ENCODE assay signal across 1 cellular context in the genomic region with DNA sequence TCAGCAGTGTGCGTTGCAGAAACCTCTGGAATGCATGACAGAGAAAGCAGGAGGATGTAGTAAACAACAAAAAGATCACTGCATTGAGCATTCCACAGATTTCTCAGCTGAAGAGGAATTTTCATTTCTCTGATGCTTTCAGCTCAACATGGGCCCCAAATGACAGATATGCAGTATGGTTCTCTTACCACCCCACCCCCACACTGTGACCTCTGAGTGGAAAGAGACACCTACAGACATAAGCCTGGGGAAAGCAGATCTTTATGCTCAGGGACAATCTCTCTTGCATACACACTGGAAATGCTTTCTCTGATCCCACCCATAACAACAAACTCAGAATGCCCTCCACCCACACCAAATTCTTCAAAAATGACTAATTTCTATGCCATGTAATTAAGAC.
TF ChIP-seq lines count a peak whose summit lies in the region.

No MANE protein-coding gene starts in this region.

TF ChIP-seq in GM23338, 12 proteins besides CTCF, POLR2A, EP300 and RAD21 (continued from another document):
- TF ChIP-seq, protein P1, sequence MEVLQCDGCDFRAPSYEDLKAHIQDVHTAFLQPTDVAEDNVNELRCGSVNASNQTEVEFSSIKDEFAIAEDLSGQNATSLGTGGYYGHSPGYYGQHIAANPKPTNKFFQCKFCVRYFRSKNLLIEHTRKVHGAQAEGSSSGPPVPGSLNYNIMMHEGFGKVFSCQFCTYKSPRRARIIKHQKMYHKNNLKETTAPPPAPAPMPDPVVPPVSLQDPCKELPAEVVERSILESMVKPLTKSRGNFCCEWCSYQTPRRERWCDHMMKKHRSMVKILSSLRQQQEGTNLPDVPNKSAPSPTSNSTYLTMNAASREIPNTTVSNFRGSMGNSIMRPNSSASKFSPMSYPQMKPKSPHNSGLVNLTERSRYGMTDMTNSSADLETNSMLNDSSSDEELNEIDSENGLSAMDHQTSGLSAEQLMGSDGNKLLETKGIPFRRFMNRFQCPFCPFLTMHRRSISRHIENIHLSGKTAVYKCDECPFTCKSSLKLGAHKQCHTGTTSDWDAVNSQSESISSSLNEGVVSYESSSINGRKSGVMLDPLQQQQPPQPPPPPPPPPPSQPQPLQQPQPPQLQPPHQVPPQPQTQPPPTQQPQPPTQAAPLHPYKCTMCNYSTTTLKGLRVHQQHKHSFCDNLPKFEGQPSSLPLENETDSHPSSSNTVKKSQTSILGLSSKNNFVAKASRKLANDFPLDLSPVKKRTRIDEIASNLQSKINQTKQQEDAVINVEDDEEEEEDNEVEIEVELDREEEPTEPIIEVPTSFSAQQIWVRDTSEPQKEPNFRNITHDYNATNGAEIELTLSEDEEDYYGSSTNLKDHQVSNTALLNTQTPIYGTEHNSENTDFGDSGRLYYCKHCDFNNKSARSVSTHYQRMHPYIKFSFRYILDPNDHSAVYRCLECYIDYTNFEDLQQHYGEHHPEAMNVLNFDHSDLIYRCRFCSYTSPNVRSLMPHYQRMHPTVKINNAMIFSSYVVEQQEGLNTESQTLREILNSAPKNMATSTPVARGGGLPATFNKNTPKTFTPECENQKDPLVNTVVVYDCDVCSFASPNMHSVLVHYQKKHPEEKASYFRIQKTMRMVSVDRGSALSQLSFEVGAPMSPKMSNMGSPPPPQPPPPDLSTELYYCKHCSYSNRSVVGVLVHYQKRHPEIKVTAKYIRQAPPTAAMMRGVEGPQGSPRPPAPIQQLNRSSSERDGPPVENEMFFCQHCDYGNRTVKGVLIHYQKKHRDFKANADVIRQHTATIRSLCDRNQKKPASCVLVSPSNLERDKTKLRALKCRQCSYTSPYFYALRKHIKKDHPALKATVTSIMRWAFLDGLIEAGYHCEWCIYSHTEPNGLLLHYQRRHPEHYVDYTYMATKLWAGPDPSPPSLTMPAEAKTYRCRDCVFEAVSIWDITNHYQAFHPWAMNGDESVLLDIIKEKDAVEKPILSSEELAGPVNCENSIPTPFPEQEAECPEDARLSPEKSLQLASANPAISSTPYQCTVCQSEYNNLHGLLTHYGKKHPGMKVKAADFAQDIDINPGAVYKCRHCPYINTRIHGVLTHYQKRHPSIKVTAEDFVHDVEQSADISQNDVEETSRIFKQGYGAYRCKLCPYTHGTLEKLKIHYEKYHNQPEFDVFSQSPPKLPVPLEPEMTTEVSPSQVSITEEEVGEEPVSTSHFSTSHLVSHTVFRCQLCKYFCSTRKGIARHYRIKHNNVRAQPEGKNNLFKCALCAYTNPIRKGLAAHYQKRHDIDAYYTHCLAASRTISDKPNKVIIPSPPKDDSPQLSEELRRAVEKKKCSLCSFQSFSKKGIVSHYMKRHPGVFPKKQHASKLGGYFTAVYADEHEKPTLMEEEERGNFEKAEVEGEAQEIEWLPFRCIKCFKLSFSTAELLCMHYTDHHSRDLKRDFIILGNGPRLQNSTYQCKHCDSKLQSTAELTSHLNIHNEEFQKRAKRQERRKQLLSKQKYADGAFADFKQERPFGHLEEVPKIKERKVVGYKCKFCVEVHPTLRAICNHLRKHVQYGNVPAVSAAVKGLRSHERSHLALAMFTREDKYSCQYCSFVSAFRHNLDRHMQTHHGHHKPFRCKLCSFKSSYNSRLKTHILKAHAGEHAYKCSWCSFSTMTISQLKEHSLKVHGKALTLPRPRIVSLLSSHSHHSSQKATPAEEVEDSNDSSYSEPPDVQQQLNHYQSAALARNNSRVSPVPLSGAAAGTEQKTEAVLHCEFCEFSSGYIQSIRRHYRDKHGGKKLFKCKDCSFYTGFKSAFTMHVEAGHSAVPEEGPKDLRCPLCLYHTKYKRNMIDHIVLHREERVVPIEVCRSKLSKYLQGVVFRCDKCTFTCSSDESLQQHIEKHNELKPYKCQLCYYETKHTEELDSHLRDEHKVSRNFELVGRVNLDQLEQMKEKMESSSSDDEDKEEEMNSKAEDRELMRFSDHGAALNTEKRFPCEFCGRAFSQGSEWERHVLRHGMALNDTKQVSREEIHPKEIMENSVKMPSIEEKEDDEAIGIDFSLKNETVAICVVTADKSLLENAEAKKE (CRISPR knock-in tag; IDR thresholded peaks at IDR 0.05), result no peak
- no peak for TF ChIP-seq CREB1 (CRISPR knock-in tag; IDR thresholded peaks at IDR 0.05; ENCODE audit: low read depth)
- TF ChIP-seq EZH2phosphoT487 (IDR thresholded peaks at IDR 0.05; ENCODE audit: unreplicated experiment), result no peak
- TF ChIP-seq, protein P2, sequence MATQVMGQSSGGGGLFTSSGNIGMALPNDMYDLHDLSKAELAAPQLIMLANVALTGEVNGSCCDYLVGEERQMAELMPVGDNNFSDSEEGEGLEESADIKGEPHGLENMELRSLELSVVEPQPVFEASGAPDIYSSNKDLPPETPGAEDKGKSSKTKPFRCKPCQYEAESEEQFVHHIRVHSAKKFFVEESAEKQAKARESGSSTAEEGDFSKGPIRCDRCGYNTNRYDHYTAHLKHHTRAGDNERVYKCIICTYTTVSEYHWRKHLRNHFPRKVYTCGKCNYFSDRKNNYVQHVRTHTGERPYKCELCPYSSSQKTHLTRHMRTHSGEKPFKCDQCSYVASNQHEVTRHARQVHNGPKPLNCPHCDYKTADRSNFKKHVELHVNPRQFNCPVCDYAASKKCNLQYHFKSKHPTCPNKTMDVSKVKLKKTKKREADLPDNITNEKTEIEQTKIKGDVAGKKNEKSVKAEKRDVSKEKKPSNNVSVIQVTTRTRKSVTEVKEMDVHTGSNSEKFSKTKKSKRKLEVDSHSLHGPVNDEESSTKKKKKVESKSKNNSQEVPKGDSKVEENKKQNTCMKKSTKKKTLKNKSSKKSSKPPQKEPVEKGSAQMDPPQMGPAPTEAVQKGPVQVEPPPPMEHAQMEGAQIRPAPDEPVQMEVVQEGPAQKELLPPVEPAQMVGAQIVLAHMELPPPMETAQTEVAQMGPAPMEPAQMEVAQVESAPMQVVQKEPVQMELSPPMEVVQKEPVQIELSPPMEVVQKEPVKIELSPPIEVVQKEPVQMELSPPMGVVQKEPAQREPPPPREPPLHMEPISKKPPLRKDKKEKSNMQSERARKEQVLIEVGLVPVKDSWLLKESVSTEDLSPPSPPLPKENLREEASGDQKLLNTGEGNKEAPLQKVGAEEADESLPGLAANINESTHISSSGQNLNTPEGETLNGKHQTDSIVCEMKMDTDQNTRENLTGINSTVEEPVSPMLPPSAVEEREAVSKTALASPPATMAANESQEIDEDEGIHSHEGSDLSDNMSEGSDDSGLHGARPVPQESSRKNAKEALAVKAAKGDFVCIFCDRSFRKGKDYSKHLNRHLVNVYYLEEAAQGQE (IDR thresholded peaks at IDR 0.05; ENCODE audit: unreplicated experiment), result no peak
- TF ChIP-seq EZH2 (IDR thresholded peaks at IDR 0.05; ENCODE audit: low read depth, unreplicated experiment), result no peak
- no peak for TF ChIP-seq POLR2AphosphoS5 (IDR thresholded peaks at IDR 0.05; ENCODE audit: low read depth)
- TF ChIP-seq, protein P3, sequence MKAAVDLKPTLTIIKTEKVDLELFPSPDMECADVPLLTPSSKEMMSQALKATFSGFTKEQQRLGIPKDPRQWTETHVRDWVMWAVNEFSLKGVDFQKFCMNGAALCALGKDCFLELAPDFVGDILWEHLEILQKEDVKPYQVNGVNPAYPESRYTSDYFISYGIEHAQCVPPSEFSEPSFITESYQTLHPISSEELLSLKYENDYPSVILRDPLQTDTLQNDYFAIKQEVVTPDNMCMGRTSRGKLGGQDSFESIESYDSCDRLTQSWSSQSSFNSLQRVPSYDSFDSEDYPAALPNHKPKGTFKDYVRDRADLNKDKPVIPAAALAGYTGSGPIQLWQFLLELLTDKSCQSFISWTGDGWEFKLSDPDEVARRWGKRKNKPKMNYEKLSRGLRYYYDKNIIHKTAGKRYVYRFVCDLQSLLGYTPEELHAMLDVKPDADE (IDR thresholded peaks at IDR 0.05), result no peak
- TF ChIP-seq JUNB (IDR thresholded peaks at IDR 0.05; ENCODE audit: unreplicated experiment), result no peak
- TF ChIP-seq STAT1 (IDR thresholded peaks at IDR 0.05; ENCODE audit: unreplicated experiment), result no peak
